In the genomic region with DNA sequence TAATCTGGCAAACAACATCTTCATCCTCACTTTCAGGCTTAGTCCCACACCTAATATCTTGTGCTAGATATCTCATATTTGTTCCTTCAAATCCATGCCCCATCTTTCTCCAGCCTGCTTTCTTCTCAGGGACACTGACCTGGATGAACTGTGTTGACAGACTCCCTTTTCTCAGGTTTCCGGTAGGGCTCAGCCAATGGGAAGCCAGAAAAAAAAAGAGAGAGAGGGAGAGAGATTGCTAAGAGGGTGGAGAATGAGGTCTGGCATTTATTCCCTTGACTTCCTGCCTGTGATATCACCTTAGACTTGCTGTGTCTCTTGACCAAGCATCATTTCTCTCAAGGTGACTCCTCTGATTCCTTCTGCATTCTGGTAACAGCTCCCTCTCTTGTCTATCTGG, we compare ENCODE assay signal across 1 cellular context.
TF ChIP-seq lines count a peak whose summit lies in the region.

No MANE protein-coding gene starts in this region.

TF ChIP-seq in WTC11, 78 proteins besides CTCF, POLR2A, EP300 and RAD21 (continued from another document):
- TF ChIP-seq, protein P1, sequence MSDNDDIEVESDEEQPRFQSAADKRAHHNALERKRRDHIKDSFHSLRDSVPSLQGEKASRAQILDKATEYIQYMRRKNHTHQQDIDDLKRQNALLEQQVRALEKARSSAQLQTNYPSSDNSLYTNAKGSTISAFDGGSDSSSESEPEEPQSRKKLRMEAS (CRISPR knock-in tag; IDR thresholded peaks at IDR 0.05): no peak
- TF ChIP-seq ZNF121 (CRISPR knock-in tag; IDR thresholded peaks at IDR 0.05) (no peak), RELA (CRISPR knock-in tag; IDR thresholded peaks at IDR 0.05; ENCODE audit: borderline replicate concordance) (no peak), TEAD1 (CRISPR knock-in tag; IDR thresholded peaks at IDR 0.05) (no peak), PRRX2 (CRISPR knock-in tag; IDR thresholded peaks at IDR 0.05) (no peak), NFATC4 (CRISPR knock-in tag; IDR thresholded peaks at IDR 0.05) (no peak), ATF1 (CRISPR knock-in tag; IDR thresholded peaks at IDR 0.05) (no peak), MYBL2 (CRISPR knock-in tag; IDR thresholded peaks at IDR 0.05) (no peak)
- TF ChIP-seq, protein P2, sequence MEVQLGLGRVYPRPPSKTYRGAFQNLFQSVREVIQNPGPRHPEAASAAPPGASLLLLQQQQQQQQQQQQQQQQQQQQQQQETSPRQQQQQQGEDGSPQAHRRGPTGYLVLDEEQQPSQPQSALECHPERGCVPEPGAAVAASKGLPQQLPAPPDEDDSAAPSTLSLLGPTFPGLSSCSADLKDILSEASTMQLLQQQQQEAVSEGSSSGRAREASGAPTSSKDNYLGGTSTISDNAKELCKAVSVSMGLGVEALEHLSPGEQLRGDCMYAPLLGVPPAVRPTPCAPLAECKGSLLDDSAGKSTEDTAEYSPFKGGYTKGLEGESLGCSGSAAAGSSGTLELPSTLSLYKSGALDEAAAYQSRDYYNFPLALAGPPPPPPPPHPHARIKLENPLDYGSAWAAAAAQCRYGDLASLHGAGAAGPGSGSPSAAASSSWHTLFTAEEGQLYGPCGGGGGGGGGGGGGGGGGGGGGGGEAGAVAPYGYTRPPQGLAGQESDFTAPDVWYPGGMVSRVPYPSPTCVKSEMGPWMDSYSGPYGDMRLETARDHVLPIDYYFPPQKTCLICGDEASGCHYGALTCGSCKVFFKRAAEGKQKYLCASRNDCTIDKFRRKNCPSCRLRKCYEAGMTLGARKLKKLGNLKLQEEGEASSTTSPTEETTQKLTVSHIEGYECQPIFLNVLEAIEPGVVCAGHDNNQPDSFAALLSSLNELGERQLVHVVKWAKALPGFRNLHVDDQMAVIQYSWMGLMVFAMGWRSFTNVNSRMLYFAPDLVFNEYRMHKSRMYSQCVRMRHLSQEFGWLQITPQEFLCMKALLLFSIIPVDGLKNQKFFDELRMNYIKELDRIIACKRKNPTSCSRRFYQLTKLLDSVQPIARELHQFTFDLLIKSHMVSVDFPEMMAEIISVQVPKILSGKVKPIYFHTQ (CRISPR knock-in tag; IDR thresholded peaks at IDR 0.05): no peak
- TF ChIP-seq, protein P3, sequence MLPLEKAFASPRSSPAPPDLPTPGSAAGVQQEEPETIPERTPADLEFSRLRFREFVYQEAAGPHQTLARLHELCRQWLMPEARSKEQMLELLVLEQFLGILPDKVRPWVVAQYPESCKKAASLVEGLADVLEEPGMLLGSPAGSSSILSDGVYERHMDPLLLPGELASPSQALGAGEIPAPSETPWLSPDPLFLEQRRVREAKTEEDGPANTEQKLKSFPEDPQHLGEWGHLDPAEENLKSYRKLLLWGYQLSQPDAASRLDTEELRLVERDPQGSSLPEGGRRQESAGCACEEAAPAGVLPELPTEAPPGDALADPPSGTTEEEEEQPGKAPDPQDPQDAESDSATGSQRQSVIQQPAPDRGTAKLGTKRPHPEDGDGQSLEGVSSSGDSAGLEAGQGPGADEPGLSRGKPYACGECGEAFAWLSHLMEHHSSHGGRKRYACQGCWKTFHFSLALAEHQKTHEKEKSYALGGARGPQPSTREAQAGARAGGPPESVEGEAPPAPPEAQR (CRISPR knock-in tag; IDR thresholded peaks at IDR 0.05): no peak
- TF ChIP-seq, protein P4, sequence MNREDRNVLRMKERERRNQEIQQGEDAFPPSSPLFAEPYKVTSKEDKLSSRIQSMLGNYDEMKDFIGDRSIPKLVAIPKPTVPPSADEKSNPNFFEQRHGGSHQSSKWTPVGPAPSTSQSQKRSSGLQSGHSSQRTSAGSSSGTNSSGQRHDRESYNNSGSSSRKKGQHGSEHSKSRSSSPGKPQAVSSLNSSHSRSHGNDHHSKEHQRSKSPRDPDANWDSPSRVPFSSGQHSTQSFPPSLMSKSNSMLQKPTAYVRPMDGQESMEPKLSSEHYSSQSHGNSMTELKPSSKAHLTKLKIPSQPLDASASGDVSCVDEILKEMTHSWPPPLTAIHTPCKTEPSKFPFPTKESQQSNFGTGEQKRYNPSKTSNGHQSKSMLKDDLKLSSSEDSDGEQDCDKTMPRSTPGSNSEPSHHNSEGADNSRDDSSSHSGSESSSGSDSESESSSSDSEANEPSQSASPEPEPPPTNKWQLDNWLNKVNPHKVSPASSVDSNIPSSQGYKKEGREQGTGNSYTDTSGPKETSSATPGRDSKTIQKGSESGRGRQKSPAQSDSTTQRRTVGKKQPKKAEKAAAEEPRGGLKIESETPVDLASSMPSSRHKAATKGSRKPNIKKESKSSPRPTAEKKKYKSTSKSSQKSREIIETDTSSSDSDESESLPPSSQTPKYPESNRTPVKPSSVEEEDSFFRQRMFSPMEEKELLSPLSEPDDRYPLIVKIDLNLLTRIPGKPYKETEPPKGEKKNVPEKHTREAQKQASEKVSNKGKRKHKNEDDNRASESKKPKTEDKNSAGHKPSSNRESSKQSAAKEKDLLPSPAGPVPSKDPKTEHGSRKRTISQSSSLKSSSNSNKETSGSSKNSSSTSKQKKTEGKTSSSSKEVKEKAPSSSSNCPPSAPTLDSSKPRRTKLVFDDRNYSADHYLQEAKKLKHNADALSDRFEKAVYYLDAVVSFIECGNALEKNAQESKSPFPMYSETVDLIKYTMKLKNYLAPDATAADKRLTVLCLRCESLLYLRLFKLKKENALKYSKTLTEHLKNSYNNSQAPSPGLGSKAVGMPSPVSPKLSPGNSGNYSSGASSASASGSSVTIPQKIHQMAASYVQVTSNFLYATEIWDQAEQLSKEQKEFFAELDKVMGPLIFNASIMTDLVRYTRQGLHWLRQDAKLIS (CRISPR knock-in tag; IDR thresholded peaks at IDR 0.05; ENCODE audit: borderline replicate concordance): no peak
- TF ChIP-seq, protein P5, sequence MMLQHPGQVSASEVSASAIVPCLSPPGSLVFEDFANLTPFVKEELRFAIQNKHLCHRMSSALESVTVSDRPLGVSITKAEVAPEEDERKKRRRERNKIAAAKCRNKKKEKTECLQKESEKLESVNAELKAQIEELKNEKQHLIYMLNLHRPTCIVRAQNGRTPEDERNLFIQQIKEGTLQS (CRISPR knock-in tag; conservative IDR thresholded peaks at IDR 0.05): no peak
- TF ChIP-seq, protein P6, sequence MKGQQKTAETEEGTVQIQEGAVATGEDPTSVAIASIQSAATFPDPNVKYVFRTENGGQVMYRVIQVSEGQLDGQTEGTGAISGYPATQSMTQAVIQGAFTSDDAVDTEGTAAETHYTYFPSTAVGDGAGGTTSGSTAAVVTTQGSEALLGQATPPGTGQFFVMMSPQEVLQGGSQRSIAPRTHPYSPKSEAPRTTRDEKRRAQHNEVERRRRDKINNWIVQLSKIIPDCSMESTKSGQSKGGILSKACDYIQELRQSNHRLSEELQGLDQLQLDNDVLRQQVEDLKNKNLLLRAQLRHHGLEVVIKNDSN (CRISPR knock-in tag; IDR thresholded peaks at IDR 0.05): no peak
- TF ChIP-seq, protein P7, sequence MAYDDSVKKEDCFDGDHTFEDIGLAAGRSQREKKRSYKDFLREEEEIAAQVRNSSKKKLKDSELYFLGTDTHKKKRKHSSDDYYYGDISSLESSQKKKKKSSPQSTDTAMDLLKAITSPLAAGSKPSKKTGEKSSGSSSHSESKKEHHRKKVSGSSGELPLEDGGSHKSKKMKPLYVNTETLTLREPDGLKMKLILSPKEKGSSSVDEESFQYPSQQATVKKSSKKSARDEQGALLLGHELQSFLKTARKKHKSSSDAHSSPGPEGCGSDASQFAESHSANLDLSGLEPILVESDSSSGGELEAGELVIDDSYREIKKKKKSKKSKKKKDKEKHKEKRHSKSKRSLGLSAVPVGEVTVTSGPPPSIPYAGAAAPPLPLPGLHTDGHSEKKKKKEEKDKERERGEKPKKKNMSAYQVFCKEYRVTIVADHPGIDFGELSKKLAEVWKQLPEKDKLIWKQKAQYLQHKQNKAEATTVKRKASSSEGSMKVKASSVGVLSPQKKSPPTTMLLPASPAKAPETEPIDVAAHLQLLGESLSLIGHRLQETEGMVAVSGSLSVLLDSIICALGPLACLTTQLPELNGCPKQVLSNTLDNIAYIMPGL (CRISPR knock-in tag; IDR thresholded peaks at IDR 0.05): no peak
